In the genomic region with DNA sequence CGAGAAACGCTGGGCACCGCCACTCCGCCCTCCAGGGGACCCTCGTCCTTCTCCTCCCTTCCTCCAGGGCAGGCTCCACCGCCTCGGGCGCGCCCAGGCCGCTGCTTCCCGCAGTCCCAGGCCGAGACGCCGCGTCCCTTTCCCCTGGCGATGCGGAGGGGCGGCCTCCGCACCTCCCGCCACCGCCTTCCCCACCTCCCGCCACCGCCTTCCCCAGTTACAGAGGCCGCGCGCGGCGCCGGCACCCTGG, we compare ENCODE assay signal across 9 cellular contexts. TPM values are rescaled to one million over a fixed set of nuclear protein-coding genes. Genes with fewer than 3 reads are reported as not detected.
DNase-seq lines count a peak whose midpoint lies in the region; ATAC-seq, FAIRE-seq and TF ChIP-seq lines count a peak whose summit lies in the region.
"Had no signal": no experiment of that assay in that cellular context is flagged by ENCODE, and none has a peak within 500 bp of the region (broad histone marks: within the 10 kb centered on the region; RNA-seq: fewer than 3 reads in every experiment).

No MANE protein-coding gene starts in this region.

- H3K36me3 ChIP-seq in BJ (ENCODE audit: control insufficient read depth, insufficient read depth, low read length) = no peaks in the 10 kb centered on the region
- no peaks in the 10 kb centered on the region for H3K36me3 ChIP-seq in bronchial epithelial cell (ENCODE audit: control insufficient read depth, insufficient read depth, low read length)
- H3K36me3 ChIP-seq in lung (ENCODE audit: control insufficient read depth in 2 of 2, insufficient read depth in 2 of 2, low read length in 2 of 2) = no peaks in the 10 kb centered on the region

- DNase-seq in BJ (ENCODE audit: low read depth) (no peak), bronchial epithelial cell (ENCODE audit: low read depth) (no peak), lung (ENCODE audit: low spot score) (no peak), urothelium cell line (ENCODE audit: low spot score) (peak; percentile 16), RCC 7860 (ENCODE audit: low spot score) (no peak), NCI-H1048 (lab: John Stamatoyannopoulos, UW) (no peak), dermis blood vessel endothelial cell (no peak)

- H3K9me3 ChIP-seq in lung (ENCODE audit: control insufficient read depth in 2 of 2, insufficient read depth in 1 of 2, low read length in 1 of 2) = no peaks in the 10 kb centered on the region

- peak overlapping the region; percentile 90 for H3K4me3 ChIP-seq in BJ (ENCODE audit: low read depth, low read length)
- peak overlapping the region; percentile 94 for H3K4me3 ChIP-seq in bronchial epithelial cell (ENCODE audit: low read depth, low read length)
- peak overlapping the region; percentile 79 for H3K4me3 ChIP-seq in lung

- peak overlapping the region; percentile 81 to 96 for H3K27ac ChIP-seq in lung (ENCODE audit: low read depth in 1 of 2, low read length in 1 of 2)

- FAIRE-seq in bronchial epithelial cell (lab: Jason Lieb, UNC) = no peak
- FAIRE-seq in urothelium cell line (lab: Jason Lieb, UNC) = no peak
- no peak for FAIRE-seq in RCC 7860 (lab: Jason Lieb, UNC)
- FAIRE-seq: islet of Langerhans had no signal

- no peaks in the 10 kb centered on the region for H3K27me3 ChIP-seq in BJ (ENCODE audit: control insufficient read depth, insufficient read depth, low read length)
- no peaks in the 10 kb centered on the region for H3K27me3 ChIP-seq in bronchial epithelial cell (ENCODE audit: control insufficient read depth, insufficient read depth, low read length)
- H3K27me3 ChIP-seq in lung (ENCODE audit: control insufficient read depth, insufficient read depth) = no peaks in the 10 kb centered on the region

- CTCF ChIA-PET in BJ (lab: Yijun Ruan, JAX) = no interaction called here

- H3K4me1 ChIP-seq in lung (ENCODE audit: control insufficient read depth in 2 of 2, insufficient read depth in 2 of 2, low read length in 2 of 2) = peaks cover 6 to 8% of the 10 kb centered on the region in 2 donors

- POLR2A ChIA-PET in BJ (lab: Charles Lee) = interaction anchor here (0.7 to 1.0 kb wide), 7 partner anchors 9 to 1636 kb away, joined by 3 to 17 read pairs (median 4); no protein-coding TSS in a partner anchor

- TF ChIP-seq CTCF in BJ (IDR thresholded peaks at IDR 0.05; ENCODE audit: insufficient read depth, low read depth, low read length) = no peak
- TF ChIP-seq CTCF in bronchial epithelial cell (IDR thresholded peaks at IDR 0.05; ENCODE audit: insufficient read depth, low read length, severe bottlenecking) = no peak
- TF ChIP-seq CTCF in lung (IDR thresholded peaks at IDR 0.05; ENCODE audit: control extremely low read depth, extremely low read depth) = no peak

- WGBS in lung, 2 donors = 0 to 1% methylated on average over 29 of the region's 29 CpGs

- ATAC-seq in HG03571 (IDR thresholded peaks at IDR 0.05; ENCODE audit: unreplicated experiment) (peak; percentile 15), lung (ENCODE audit: insufficient read depth, low FRiP score) (no peak)

RNA-seq across cellular contexts. Expression of a gene that starts 0.2 kb away (rescaled TPM):
- polyA plus RNA-seq in BJ (2011; rRNA removed) (290 and 475 TPM in 2 replicates), lung (100 to 1,000 TPM; 420 to 742 TPM)
- polyA minus RNA-seq in BJ (2011; rRNA and poly(A)+ RNA removed) = 41.1 and 59.6 TPM in 2 replicates
- total RNA-seq in bronchial epithelial cell (378 and 504 TPM in 2 replicates), lung (100 to 1,000 TPM in 1 of 2 donors, 10 to 100 TPM in 1; 61.4 to 231 TPM), dermis blood vessel endothelial cell (175 and 204 TPM in 2 replicates)

RNA-seq across cellular contexts. Expression of a gene that starts 48.1 kb away (rescaled TPM):
- not detected in 2 replicates for polyA plus RNA-seq in BJ (2011; rRNA removed)
- polyA minus RNA-seq in BJ (2011; rRNA and poly(A)+ RNA removed) = not detected in 2 replicates
- under 0.01 TPM in 2 replicates for total RNA-seq in bronchial epithelial cell
- 10 to 100 TPM; 12.4 to 16.8 TPM for total RNA-seq in lung
- polyA plus RNA-seq in lung = 10 to 100 TPM in 1 of 2 donors, 1 to 10 TPM in 1; 4.2 to 10.1 TPM
- total RNA-seq in dermis blood vessel endothelial cell = 0.05 TPM in 1 of 2 replicates, not detected in the other

Comparison
In these comparisons a context has a peak if more than half of its experiments do, and no peak if none do; other contexts are left out.
1. RNA of a gene that starts 48.1 kb away (total RNA-seq): 12.4 to 16.8 TPM in lung; under 0.01 TPM in bronchial epithelial cell and 0.05 TPM in dermis blood vessel endothelial cell; every median in the first group is over 10 times any median in the second.
2. Peak in every context shown above with its lines, with median percentiles within 50 percentile points of each other: H3K4me3 ChIP-seq.